10 cellular contexts compared by ENCODE assay signal in the genomic region with DNA sequence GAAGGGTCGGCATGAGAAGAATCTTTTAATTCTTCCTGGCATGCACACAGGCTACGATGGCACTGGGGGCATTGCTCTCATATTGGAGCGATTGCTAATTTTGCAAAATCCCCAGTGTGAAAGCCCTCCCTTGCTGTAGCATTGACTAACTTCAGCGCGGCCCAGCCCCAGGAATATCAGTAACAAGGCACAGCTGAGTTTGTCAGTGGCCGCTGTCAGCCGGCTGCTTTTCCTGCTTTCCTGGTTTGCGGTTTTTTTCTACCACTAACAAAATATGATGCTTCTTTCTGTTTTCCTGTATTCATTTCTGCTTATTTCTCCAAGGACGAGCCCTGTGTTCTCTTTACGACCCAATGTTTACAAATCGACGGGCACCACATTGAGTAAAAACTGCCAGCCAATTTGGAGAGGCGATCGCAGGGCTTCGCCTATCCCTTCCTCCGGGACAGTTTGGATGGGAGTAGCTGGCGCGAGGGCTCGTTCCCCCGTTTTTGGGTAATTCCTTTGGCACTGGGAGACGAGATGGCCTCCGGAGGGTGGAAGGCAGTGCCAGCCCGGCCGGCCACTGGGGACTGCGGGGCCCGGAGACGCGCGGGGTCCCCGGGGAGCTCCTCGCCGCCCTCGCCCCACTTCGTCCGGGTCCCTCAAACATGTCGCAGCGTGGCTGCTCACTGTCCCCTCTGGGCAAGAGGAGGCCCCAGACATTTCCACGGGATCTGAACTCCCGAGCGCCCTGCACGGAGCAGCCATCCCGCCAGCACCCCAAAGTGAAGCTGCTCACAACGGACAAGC. TPM values are rescaled to one million over a fixed set of nuclear protein-coding genes. Genes with fewer than 3 reads are reported as not detected.
DNase-seq lines count a peak whose midpoint lies in the region; ATAC-seq, FAIRE-seq and TF ChIP-seq lines count a peak whose summit lies in the region.
"Had no signal": no experiment of that assay in that cellular context is flagged by ENCODE, and none has a peak within 500 bp of the region (broad histone marks: within the 10 kb centered on the region; RNA-seq: fewer than 3 reads in every experiment).

No MANE protein-coding gene starts in this region.

- POLR2A ChIA-PET in T-cell (lab: Charles Lee) = no interaction called here

- no peaks in the 10 kb centered on the region for H3K9me3 ChIP-seq in keratinocyte (ENCODE audit: control insufficient read depth, low read depth, low read length)
- H3K9me3 ChIP-seq in stomach = no peaks in the 10 kb centered on the region

- H3K4me1 Mint-ChIP-seq in activated T-cell treated with anti-CD3 and anti-CD28 coated beads, Interleukin-2, amount 50 U/mL, for 72 hours (ENCODE audit: low read depth) = peaks cover 10% of the 10 kb centered on the region
- peaks cover 0 to 22% (median 9%) of the 10 kb centered on the region in 3 donors for H3K4me1 Mint-ChIP-seq in T-cell

- dilution Hi-C loops in keratinocyte (cut with MboI; ENCODE audit: extremely low pct_ligation_motif_present, low sequenced_read_pairs) = no loop called here

- peak overlapping the region in 2 of 3 experiments; percentile 14 to 19 for H3K4me3 ChIP-seq in keratinocyte (ENCODE audit: control insufficient read depth in 2 of 3, extremely low read depth in 1 of 3, insufficient read depth in 2 of 3, low read depth in 1 of 3, low read length in 3 of 3)
- H3K4me3 ChIP-seq in stomach = peak overlapping the region; percentile 30 to 45 (median 32)

- H2AFZ ChIP-seq in keratinocyte (ENCODE audit: control insufficient read depth, low read length) = peak overlapping the region; percentile 20

- no peak overlapping the region for H3K27ac ChIP-seq in keratinocyte (ENCODE audit: control insufficient read depth, insufficient read depth, low read length)
- H3K27ac ChIP-seq in stomach = no peak overlapping the region

- H3K9me1 ChIP-seq in keratinocyte (ENCODE audit: control insufficient read depth, extremely low read depth, insufficient read depth, low read length) = no peaks in the 10 kb centered on the region

- peak overlapping the region; percentile 77 to 84 for H3K4me3 Mint-ChIP-seq in activated T-cell treated with anti-CD3 and anti-CD28 coated beads, Interleukin-2, amount 50 U/mL, for 72 hours
- H3K4me3 Mint-ChIP-seq in T-cell = peak overlapping the region in 2 of 3 donors; percentile 19 to 51

- H3K36me3 Mint-ChIP-seq in activated T-cell treated with anti-CD3 and anti-CD28 coated beads, Interleukin-2, amount 50 U/mL, for 72 hours (ENCODE audit: insufficient read depth in 2 of 2) = no peaks in the 10 kb centered on the region
- no peaks in the 10 kb centered on the region for H3K36me3 Mint-ChIP-seq in T-cell

- ATAC-seq in activated T-cell treated with anti-CD3 and anti-CD28 coated beads, Interleukin-2, amount 50 U/mL, for 72 hours (replicated peaks in 1 of 2) = no peak
- ATAC-seq in T-cell (replicated peaks in 1 of 4) (no peak), GM18867 (IDR thresholded peaks at IDR 0.05; ENCODE audit: unreplicated experiment) (no peak)

- intact Hi-C loops in stomach (cut with DNase I; ENCODE audit: low total_unique reads) = no loop called here

- TF ChIP-seq POLR2A in stomach (IDR thresholded peaks at IDR 0.05) = no peak

- H3K4me2 ChIP-seq in keratinocyte (ENCODE audit: control insufficient read depth, extremely low read depth, insufficient read depth, low read depth, low read length) = peak overlapping the region; percentile 35

- no peak for TF ChIP-seq EP300 in stomach (IDR thresholded peaks at IDR 0.05)

- no peaks in the 10 kb centered on the region for H3K4me1 ChIP-seq in keratinocyte (ENCODE audit: control insufficient read depth, extremely low read depth, insufficient read depth, low read length)
- H3K4me1 ChIP-seq in stomach = peaks cover 15 to 24% (median 20%) of the 10 kb centered on the region in 4 donors

- H3K79me2 ChIP-seq in keratinocyte (ENCODE audit: control insufficient read depth, insufficient read depth, low read length) = no peaks in the 10 kb centered on the region

- 3 to 5% (median 4%) methylated on average over 26 to 43 of the region's 43 CpGs for WGBS in stomach, 5 donors

- no peaks in the 10 kb centered on the region for H3K9me3 Mint-ChIP-seq in activated T-cell treated with anti-CD3 and anti-CD28 coated beads, Interleukin-2, amount 50 U/mL, for 72 hours
- H3K9me3 Mint-ChIP-seq in T-cell = no peaks in the 10 kb centered on the region

- TF ChIP-seq CTCF in keratinocyte (optimal IDR thresholded peaks at IDR 0.05 in 1 of 3, IDR thresholded peaks at IDR 0.05 in 1 of 3, conservative IDR thresholded peaks at IDR 0.05 in 1 of 3; ENCODE audit: extremely low read depth in 1 of 3, insufficient read depth in 2 of 3, low read length in 3 of 3) (no peak), stomach (IDR thresholded peaks at IDR 0.05) (no peak)

- peaks cover 85% of the 10 kb centered on the region for H3K27me3 Mint-ChIP-seq in activated T-cell treated with anti-CD3 and anti-CD28 coated beads, Interleukin-2, amount 50 U/mL, for 72 hours (ENCODE audit: low read depth)
- peaks cover 60 to 80% of the 10 kb centered on the region in 2 donors for H3K27me3 Mint-ChIP-seq in T-cell

- no peak overlapping the region for H3K9ac ChIP-seq in keratinocyte (ENCODE audit: control insufficient read depth, extremely low read depth, insufficient read depth, low read length)

- FAIRE-seq in keratinocyte (lab: Jason Lieb, UNC) = no peak
- no peak for FAIRE-seq in HTR-8/SVneo (lab: Jason Lieb, UNC)

- H3K36me3 ChIP-seq in keratinocyte (ENCODE audit: control insufficient read depth in 2 of 2, extremely low read depth in 1 of 2, insufficient read depth in 2 of 2, low read length in 2 of 2) (no peaks in the 10 kb centered on the region), stomach (no peaks in the 10 kb centered on the region)

- peaks cover 31% of the 10 kb centered on the region for H3K27me3 ChIP-seq in keratinocyte (ENCODE audit: control insufficient read depth, extremely low read depth, insufficient read depth, low read length)
- H3K27me3 ChIP-seq in stomach = peaks cover 4 to 95% (median 54%) of the 10 kb centered on the region in 3 donors

- H3K27ac Mint-ChIP-seq in activated T-cell treated with anti-CD3 and anti-CD28 coated beads, Interleukin-2, amount 50 U/mL, for 72 hours = no peak overlapping the region
- H3K27ac Mint-ChIP-seq in T-cell = no peak overlapping the region

- CTCF ChIA-PET in T-cell (lab: Charles Lee) = no interaction called here

- DNase-seq in activated T-cell treated with anti-CD3 and anti-CD28 coated beads, Interleukin-2, amount 50 U/mL, for 72 hours = no peak
- DNase-seq in activated T-cell treated with anti-CD3 and anti-CD28 coated beads for 4 hours = no peak
- no peak for DNase-seq in T-cell
- DNase-seq in keratinocyte (ENCODE audit: low read depth, low spot score) = no peak
- DNase-seq in stomach = no peak
- no peak for DNase-seq in HTR-8/SVneo (ENCODE audit: insufficient read length, low spot score)
- no peak for DNase-seq in activated effector memory CD4-positive, alpha-beta T cell treated with Interleukin-2 at 50 U/mL for 16 hours
- DNase-seq: NCI-H446 treated with DMSO at 0.1 percent for 48 hours had no signal

- H4K20me1 ChIP-seq in keratinocyte (ENCODE audit: control insufficient read depth, extremely low read depth, insufficient read depth, low read length) = no peaks in the 10 kb centered on the region

RNA-seq across cellular contexts. Expression of a gene that starts 0.9 kb away (rescaled TPM):
- 1 to 10 TPM in 1 of 2 donors, under 1 TPM in 1; 0.60 to 2.0 TPM for total RNA-seq in activated T-cell treated with anti-CD3 and anti-CD28 coated beads, Interleukin-2, amount 50 U/mL, for 72 hours
- total RNA-seq in T-cell (1 to 10 TPM in 1 of 5 donors, under 1 TPM in 4; 0.07 to 4.0 (median 0.41) TPM), stomach (1 to 10 TPM in 3 of 5 donors, under 1 TPM in 1, not detected in 1; 0.55 to 4.1 (median 2.6) TPM)
- polyA plus RNA-seq in keratinocyte (0.06 to 0.13 TPM in 2 of 3 replicates, not detected in the other), stomach (1 to 10 TPM in 2 of 3 donors, under 1 TPM in 1; 1.00 to 1.9 (median 1.4) TPM)
- polyA plus RNA-seq in keratinocyte (2011; ENCODE audit: low read depth) = not detected
- 0.04 TPM in 1 of 2 replicates, not detected in the other for polyA plus RNA-seq in keratinocyte (2011; cell fraction: cytosol; rRNA removed)
- 0.03 and 0.24 TPM in 2 replicates for polyA plus RNA-seq in keratinocyte (2011; cell fraction: nucleus; rRNA removed)
- not detected in 2 replicates for polyA plus RNA-seq in keratinocyte (2012; ENCODE audit: low replicate concordance)
- 0.03 to 0.43 TPM (median 0.06 TPM) in 3 replicates for polyA minus RNA-seq in keratinocyte
- polyA minus RNA-seq in keratinocyte (2011; cell fraction: cytosol; rRNA and poly(A)+ RNA removed) = not detected
- 0.08 TPM in 1 of 2 replicates, not detected in the other for polyA minus RNA-seq in keratinocyte (2011; cell fraction: nucleus; rRNA and poly(A)+ RNA removed)
- total RNA-seq: activated CD8-positive, alpha-beta memory T cell treated with anti-CD3 and anti-CD28 coated beads for 36 hours had no signal
